7 cellular contexts compared by ENCODE assay signal in the genomic region with DNA sequence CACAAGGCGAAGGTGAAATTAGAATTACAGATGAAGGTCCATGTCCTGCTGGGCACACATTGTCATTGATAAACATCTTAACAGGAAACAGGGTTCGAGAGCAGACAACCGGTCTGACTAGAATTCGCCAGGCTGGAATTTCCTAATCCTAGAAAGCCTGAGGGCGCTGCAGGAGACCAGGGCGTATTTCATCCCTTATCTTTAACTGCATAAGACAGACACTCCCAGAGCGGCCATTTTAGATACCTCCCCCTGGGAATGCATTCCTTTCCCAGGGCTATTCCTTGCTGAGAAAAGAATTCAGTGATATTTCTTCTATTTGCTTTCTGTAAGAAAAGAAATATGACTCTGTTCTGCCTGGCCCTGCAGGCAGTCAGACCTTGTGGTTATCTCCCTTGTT.
A peak's percentile ranks its signal among the peaks of the same experiment; 100 is the strongest.
DNase-seq lines count a peak whose midpoint lies in the region; ATAC-seq and TF ChIP-seq lines count a peak whose summit lies in the region.
"Not testable (repeated sequence)": the region's sequence is repeated elsewhere in the genome, so short reads cannot be mapped to it uniquely, and the experiment has no call there.

No MANE protein-coding gene starts in this region.

- H3K4me3 ChIP-seq in Caco-2 (ENCODE audit: low read depth, low read length); GM23338; HUES48 (ENCODE audit: low read depth, low read length); choroid plexus epithelial cell (ENCODE audit: low read depth, low read length); trophoblast cell (ENCODE audit: low read depth, low read length): not testable (repeated sequence)

- H4K91ac ChIP-seq in trophoblast cell (ENCODE audit: low read depth, low read length), result not testable (repeated sequence)

- not testable (repeated sequence) for ATAC-seq in GM23338, WTC11

- not testable (repeated sequence) for H4K20me1 ChIP-seq in GM23338 (replicated peaks; ENCODE audit: insufficient read depth)

- not testable (repeated sequence) for H3K23ac ChIP-seq in trophoblast cell (ENCODE audit: low read length)

- not testable (repeated sequence) for H3K27ac ChIP-seq in GM23338 (ENCODE audit: low read depth); trophoblast cell (ENCODE audit: low read depth, low read length)
- H3K27ac ChIP-seq in HUES48 (ENCODE audit: low read depth, low read length), result peak overlapping the region; percentile 21

- not testable (repeated sequence) for H4K12ac ChIP-seq in trophoblast cell (ENCODE audit: low read depth, low read length)

- H3K4ac ChIP-seq in trophoblast cell (ENCODE audit: low read depth, low read length), result not testable (repeated sequence)

- BruUV-seq in Caco-2 (replicated peaks; lab: Mats Ljungman, UMichigan), result not testable (repeated sequence)

- not testable (repeated sequence) for H2AFZ ChIP-seq in GM23338; trophoblast cell (ENCODE audit: insufficient read depth, low read length, poor library complexity)

- not testable (repeated sequence) for H3K79me1 ChIP-seq in trophoblast cell (ENCODE audit: low read length)

- H3K27me3 ChIP-seq in Caco-2 (replicated peaks; ENCODE audit: control insufficient read depth, insufficient read depth, low read length); GM23338 (ENCODE audit: insufficient read depth); HUES48 (ENCODE audit: control insufficient read depth, insufficient read depth, low read length); trophoblast cell (ENCODE audit: insufficient read depth, low read length): not testable (repeated sequence)

- not testable (repeated sequence) for H3K9ac ChIP-seq in HUES48 (ENCODE audit: low read depth, low read length); trophoblast cell (ENCODE audit: low read length)

- H3K9me2 ChIP-seq in GM23338 (ENCODE audit: insufficient read depth), result peaks cover 11% of the 10 kb centered on the region; the same call in 1 of the 2 replicates

- not testable (repeated sequence) for H4K8ac ChIP-seq in trophoblast cell (ENCODE audit: low read depth, low read length)

- CTCF ChIA-PET in Caco-2 (lab: Charles Lee); WTC11 (lab: Charles Lee): not testable (repeated sequence)

- not testable (repeated sequence) for H3K4me3 Mint-ChIP-seq in Caco-2 (ENCODE audit: unreplicated experiment); GM23338; WTC11

- H3K18ac ChIP-seq in trophoblast cell (ENCODE audit: low read length), result not testable (repeated sequence)

- not testable (repeated sequence) for H2BK5ac ChIP-seq in trophoblast cell (ENCODE audit: low read depth, low read length, poor library complexity)

- intact Hi-C loops in Caco-2 (cut with micrococcal nuclease; ENCODE audit: unreplicated experiment), result not testable (repeated sequence)

- not testable (repeated sequence) for H3K27me3 Mint-ChIP-seq in Caco-2 (ENCODE audit: insufficient read depth, unreplicated experiment); GM23338 (ENCODE audit: insufficient read depth, low read depth, poor library complexity); WTC11 (ENCODE audit: low read depth)

- no CpG with 5 or more reads among the region's 7 CpGs for WGBS in trophoblast cell (ENCODE audit: extremely low coverage, insufficient coverage, insufficient read length)

- H2BK120ac ChIP-seq in trophoblast cell (ENCODE audit: insufficient read depth, low read length, poor library complexity), result not testable (repeated sequence)

- H3K4me2 ChIP-seq in GM23338; trophoblast cell (ENCODE audit: low read length): not testable (repeated sequence)

- H3F3A ChIP-seq in GM23338 (replicated peaks; ENCODE audit: low read depth), result not testable (repeated sequence)

- not testable (repeated sequence) for H3K4me1 ChIP-seq in Caco-2; GM23338 (ENCODE audit: insufficient read depth); HUES48 (ENCODE audit: control insufficient read depth, insufficient read depth, low read length); trophoblast cell (ENCODE audit: control insufficient read depth in 1 of 2, insufficient read depth in 2 of 2, low read length in 2 of 2)

- H3K79me2 ChIP-seq in GM23338 (replicated peaks; ENCODE audit: insufficient read depth); trophoblast cell (ENCODE audit: control insufficient read depth, insufficient read depth, low read length, poor library complexity): not testable (repeated sequence)

- not testable (repeated sequence) for H3K9me3 ChIP-seq in Caco-2; trophoblast cell (ENCODE audit: insufficient read depth, low read depth, low read length)
- H3K9me3 ChIP-seq in HUES48 (ENCODE audit: control insufficient read depth, insufficient read depth, low read length), result peaks cover 17% of the 10 kb centered on the region

- not testable (repeated sequence) for H3K36me3 Mint-ChIP-seq in Caco-2 (ENCODE audit: insufficient read depth, unreplicated experiment)
- peaks cover 39% of the 10 kb centered on the region for H3K36me3 Mint-ChIP-seq in GM23338 (ENCODE audit: low read depth)
- peaks cover 48% of the 10 kb centered on the region for H3K36me3 Mint-ChIP-seq in WTC11

- DNase-seq in Caco-2 (peak; percentile 36 to 44), GM23338 (ENCODE audit: low spot score) (peak; percentile 63), WTC11 (ENCODE audit: low spot score) (peak; percentile 67), choroid plexus epithelial cell (ENCODE audit: low read depth) (peak; percentile 4), iPS DF 19.7 (ENCODE audit: low read depth, low spot score) (peak; percentile 5), trophoblast cell (peak; percentile 62 to 84)

- H3K27ac Mint-ChIP-seq in Caco-2 (ENCODE audit: unreplicated experiment); GM23338; WTC11: not testable (repeated sequence)

- H3K14ac ChIP-seq in trophoblast cell (ENCODE audit: low read length), result not testable (repeated sequence)

- not testable (repeated sequence) for H3K36me3 ChIP-seq in Caco-2 (ENCODE audit: control insufficient read depth, insufficient read depth, low read length); GM23338 (ENCODE audit: insufficient read depth); HUES48 (ENCODE audit: control insufficient read depth, insufficient read depth, low read length); trophoblast cell (ENCODE audit: control insufficient read depth in 1 of 2, insufficient read depth in 2 of 2, low read length in 2 of 2)

- not testable (repeated sequence) for H3K4me1 Mint-ChIP-seq in Caco-2 (ENCODE audit: low read depth, unreplicated experiment); GM23338; WTC11

- H3K9me3 Mint-ChIP-seq in Caco-2 (ENCODE audit: unreplicated experiment), result peaks cover 34% of the 10 kb centered on the region
- H3K9me3 Mint-ChIP-seq in GM23338, result peaks cover 50% of the 10 kb centered on the region
- peaks cover 66% of the 10 kb centered on the region for H3K9me3 Mint-ChIP-seq in WTC11

- POLR2A ChIA-PET in Caco-2 (lab: Charles Lee); WTC11 (lab: Charles Lee): not testable (repeated sequence)

- not testable (repeated sequence) for H2BK12ac ChIP-seq in trophoblast cell (ENCODE audit: low read length)

- H2AK5ac ChIP-seq in trophoblast cell (ENCODE audit: low read length), result not testable (repeated sequence)

- not testable (repeated sequence) for TF ChIP-seq CTCF in Caco-2 (IDR thresholded peaks at IDR 0.05; ENCODE audit: insufficient read depth in 1 of 2, low read depth in 1 of 2, low read length in 1 of 2, severe bottlenecking in 1 of 2, unreplicated experiment in 1 of 2); GM23338 (conservative IDR thresholded peaks at IDR 0.05; ENCODE audit: low read depth in 2 of 2); WTC11 (IDR thresholded peaks at IDR 0.05); choroid plexus epithelial cell (conservative IDR thresholded peaks at IDR 0.05; ENCODE audit: low read depth, low read length)

Comparison
In these comparisons a context has a peak if more than half of its experiments do, and no peak if none do; other contexts are left out.
1. DNase-seq: peak in every context shown above with its lines; median percentile 73 in trophoblast cell; 67 in WTC11; 63 in GM23338; 40 in Caco-2; 5 in iPS DF 19.7; 4 in choroid plexus epithelial cell.